Comparison of ENCODE assay signal across 10 cellular contexts in the genomic region with DNA sequence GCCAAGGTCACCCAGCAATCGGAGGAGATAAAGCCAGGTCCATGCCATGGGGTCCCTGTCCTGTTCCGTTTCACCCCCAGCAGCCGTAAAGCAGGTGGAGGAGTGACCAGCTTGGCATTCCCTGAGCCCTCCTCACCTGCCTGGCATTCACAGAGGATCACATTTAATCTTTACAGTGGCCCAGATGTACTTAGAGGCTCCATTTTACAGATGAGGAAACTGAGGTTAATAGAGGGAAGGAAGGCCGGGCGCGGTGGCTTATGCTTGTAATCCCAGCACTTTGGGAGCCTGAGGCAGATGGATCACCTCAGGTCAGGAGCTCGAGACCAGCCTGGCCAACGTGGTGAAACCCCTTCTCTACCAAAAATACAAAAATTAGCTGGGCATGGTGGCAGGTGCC. TPM values are rescaled to one million over a fixed set of nuclear protein-coding genes. Genes with fewer than 3 reads are reported as not detected.
"Had no signal": no experiment of that assay in that cellular context is flagged by ENCODE, and none has a peak within 500 bp of the region (broad histone marks: within the 10 kb centered on the region; RNA-seq: fewer than 3 reads in every experiment).

No MANE protein-coding gene starts in this region.

RNA-seq across cellular contexts. Expression of a gene that starts 11.6 kb away (rescaled TPM):
- total RNA-seq: activated CD4-positive, alpha-beta T cell treated with anti-CD3 and anti-CD28 coated beads, Interleukin-2, amount 10 ng/mL, durations not matched to agents 24 days and 14 days; activated CD8-positive, alpha-beta memory T cell treated with anti-CD3 and anti-CD28 coated beads for 36 hours; activated CD8-positive, alpha-beta memory T cell treated with anti-CD3 and anti-CD28 coated beads, Interleukin-2, amount 10 ng/mL, durations not matched to agents 7 days and 5 days; activated CD8-positive, alpha-beta T cell treated with anti-CD3 and anti-CD28 coated beads, Interleukin-2, amount 10 ng/mL, durations not matched to agents 7 days and 5 days; activated naive CD8-positive, alpha-beta T cell treated with anti-CD3 and anti-CD28 coated beads for 36 hours; activated T-helper 1 cell treated with anti-CD3 and anti-CD28 coated beads, Interleukin-12 subunit alpha, Interleukin-12 subunit beta, Interleukin-2, Interleukin-4 antibody, amounts not matched to agents 30 ng/mL and 10 ng/mL and 1 ng/mL, durations not matched to agents 14 hours and 24 hours and 36 hours; activated T-helper 2 cell treated with anti-CD3 and anti-CD28 coated beads, Interferon-gamma antibody, Interleukin-2, Interleukin-4, amounts not matched to agents 10 μg/mL and 5 μg/mL and 100 μg/mL, durations not matched to agents 14 hours and 24 hours and 36 hours; endothelial cell of umbilical vein; glomerular endothelial cell; T-helper 17 cell had no signal
- polyA plus RNA-seq: endothelial cell of umbilical vein had no signal
